2 cellular contexts compared by ENCODE assay signal in genomic region chr11:64656797-64657196, GRCh38.
A peak's percentile ranks its signal among the peaks of the same experiment; 100 is the strongest.
TF ChIP-seq lines count a peak whose summit lies in the region.

No MANE protein-coding gene starts in this region.

TF ChIP-seq in GM23338, 12 proteins besides CTCF, POLR2A, EP300 and RAD21:
- TF ChIP-seq, protein P1, sequence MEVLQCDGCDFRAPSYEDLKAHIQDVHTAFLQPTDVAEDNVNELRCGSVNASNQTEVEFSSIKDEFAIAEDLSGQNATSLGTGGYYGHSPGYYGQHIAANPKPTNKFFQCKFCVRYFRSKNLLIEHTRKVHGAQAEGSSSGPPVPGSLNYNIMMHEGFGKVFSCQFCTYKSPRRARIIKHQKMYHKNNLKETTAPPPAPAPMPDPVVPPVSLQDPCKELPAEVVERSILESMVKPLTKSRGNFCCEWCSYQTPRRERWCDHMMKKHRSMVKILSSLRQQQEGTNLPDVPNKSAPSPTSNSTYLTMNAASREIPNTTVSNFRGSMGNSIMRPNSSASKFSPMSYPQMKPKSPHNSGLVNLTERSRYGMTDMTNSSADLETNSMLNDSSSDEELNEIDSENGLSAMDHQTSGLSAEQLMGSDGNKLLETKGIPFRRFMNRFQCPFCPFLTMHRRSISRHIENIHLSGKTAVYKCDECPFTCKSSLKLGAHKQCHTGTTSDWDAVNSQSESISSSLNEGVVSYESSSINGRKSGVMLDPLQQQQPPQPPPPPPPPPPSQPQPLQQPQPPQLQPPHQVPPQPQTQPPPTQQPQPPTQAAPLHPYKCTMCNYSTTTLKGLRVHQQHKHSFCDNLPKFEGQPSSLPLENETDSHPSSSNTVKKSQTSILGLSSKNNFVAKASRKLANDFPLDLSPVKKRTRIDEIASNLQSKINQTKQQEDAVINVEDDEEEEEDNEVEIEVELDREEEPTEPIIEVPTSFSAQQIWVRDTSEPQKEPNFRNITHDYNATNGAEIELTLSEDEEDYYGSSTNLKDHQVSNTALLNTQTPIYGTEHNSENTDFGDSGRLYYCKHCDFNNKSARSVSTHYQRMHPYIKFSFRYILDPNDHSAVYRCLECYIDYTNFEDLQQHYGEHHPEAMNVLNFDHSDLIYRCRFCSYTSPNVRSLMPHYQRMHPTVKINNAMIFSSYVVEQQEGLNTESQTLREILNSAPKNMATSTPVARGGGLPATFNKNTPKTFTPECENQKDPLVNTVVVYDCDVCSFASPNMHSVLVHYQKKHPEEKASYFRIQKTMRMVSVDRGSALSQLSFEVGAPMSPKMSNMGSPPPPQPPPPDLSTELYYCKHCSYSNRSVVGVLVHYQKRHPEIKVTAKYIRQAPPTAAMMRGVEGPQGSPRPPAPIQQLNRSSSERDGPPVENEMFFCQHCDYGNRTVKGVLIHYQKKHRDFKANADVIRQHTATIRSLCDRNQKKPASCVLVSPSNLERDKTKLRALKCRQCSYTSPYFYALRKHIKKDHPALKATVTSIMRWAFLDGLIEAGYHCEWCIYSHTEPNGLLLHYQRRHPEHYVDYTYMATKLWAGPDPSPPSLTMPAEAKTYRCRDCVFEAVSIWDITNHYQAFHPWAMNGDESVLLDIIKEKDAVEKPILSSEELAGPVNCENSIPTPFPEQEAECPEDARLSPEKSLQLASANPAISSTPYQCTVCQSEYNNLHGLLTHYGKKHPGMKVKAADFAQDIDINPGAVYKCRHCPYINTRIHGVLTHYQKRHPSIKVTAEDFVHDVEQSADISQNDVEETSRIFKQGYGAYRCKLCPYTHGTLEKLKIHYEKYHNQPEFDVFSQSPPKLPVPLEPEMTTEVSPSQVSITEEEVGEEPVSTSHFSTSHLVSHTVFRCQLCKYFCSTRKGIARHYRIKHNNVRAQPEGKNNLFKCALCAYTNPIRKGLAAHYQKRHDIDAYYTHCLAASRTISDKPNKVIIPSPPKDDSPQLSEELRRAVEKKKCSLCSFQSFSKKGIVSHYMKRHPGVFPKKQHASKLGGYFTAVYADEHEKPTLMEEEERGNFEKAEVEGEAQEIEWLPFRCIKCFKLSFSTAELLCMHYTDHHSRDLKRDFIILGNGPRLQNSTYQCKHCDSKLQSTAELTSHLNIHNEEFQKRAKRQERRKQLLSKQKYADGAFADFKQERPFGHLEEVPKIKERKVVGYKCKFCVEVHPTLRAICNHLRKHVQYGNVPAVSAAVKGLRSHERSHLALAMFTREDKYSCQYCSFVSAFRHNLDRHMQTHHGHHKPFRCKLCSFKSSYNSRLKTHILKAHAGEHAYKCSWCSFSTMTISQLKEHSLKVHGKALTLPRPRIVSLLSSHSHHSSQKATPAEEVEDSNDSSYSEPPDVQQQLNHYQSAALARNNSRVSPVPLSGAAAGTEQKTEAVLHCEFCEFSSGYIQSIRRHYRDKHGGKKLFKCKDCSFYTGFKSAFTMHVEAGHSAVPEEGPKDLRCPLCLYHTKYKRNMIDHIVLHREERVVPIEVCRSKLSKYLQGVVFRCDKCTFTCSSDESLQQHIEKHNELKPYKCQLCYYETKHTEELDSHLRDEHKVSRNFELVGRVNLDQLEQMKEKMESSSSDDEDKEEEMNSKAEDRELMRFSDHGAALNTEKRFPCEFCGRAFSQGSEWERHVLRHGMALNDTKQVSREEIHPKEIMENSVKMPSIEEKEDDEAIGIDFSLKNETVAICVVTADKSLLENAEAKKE (CRISPR knock-in tag; IDR thresholded peaks at IDR 0.05): no peak
- TF ChIP-seq JUNB (IDR thresholded peaks at IDR 0.05; ENCODE audit: unreplicated experiment) (no peak), CREB1 (CRISPR knock-in tag; IDR thresholded peaks at IDR 0.05; ENCODE audit: low read depth) (no peak), ZNF114 (CRISPR knock-in tag; IDR thresholded peaks at IDR 0.05) (no peak), ZNF331 (CRISPR knock-in tag; IDR thresholded peaks at IDR 0.05; ENCODE audit: low read depth) (no peak), EZH2phosphoT487 (IDR thresholded peaks at IDR 0.05; ENCODE audit: unreplicated experiment) (no peak), NANOG (IDR thresholded peaks at IDR 0.05; ENCODE audit: borderline replicate concordance) (no peak)
- TF ChIP-seq, protein P2, sequence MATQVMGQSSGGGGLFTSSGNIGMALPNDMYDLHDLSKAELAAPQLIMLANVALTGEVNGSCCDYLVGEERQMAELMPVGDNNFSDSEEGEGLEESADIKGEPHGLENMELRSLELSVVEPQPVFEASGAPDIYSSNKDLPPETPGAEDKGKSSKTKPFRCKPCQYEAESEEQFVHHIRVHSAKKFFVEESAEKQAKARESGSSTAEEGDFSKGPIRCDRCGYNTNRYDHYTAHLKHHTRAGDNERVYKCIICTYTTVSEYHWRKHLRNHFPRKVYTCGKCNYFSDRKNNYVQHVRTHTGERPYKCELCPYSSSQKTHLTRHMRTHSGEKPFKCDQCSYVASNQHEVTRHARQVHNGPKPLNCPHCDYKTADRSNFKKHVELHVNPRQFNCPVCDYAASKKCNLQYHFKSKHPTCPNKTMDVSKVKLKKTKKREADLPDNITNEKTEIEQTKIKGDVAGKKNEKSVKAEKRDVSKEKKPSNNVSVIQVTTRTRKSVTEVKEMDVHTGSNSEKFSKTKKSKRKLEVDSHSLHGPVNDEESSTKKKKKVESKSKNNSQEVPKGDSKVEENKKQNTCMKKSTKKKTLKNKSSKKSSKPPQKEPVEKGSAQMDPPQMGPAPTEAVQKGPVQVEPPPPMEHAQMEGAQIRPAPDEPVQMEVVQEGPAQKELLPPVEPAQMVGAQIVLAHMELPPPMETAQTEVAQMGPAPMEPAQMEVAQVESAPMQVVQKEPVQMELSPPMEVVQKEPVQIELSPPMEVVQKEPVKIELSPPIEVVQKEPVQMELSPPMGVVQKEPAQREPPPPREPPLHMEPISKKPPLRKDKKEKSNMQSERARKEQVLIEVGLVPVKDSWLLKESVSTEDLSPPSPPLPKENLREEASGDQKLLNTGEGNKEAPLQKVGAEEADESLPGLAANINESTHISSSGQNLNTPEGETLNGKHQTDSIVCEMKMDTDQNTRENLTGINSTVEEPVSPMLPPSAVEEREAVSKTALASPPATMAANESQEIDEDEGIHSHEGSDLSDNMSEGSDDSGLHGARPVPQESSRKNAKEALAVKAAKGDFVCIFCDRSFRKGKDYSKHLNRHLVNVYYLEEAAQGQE (IDR thresholded peaks at IDR 0.05; ENCODE audit: unreplicated experiment): no peak
TF ChIP-seq in GM23338: peak in this region for 0.

TF ChIP-seq in H1, 55 proteins besides CTCF, POLR2A, EP300 and RAD21:
- TF ChIP-seq TBP (IDR thresholded peaks at IDR 0.05; ENCODE audit: low read depth, low read length) (0 out of 2 replicates have a peak, but pooled peaks have one; percentile 13), MAFK (IDR thresholded peaks at IDR 0.05; ENCODE audit: low read depth, low read length) (no peak), BACH1 (IDR thresholded peaks at IDR 0.05; ENCODE audit: low read length) (0 out of 2 replicates have a peak, but pooled peaks have one; percentile 14)
